ENCODE assay signal across 8 cellular contexts in genomic region chr1:234486858-234487830, GRCh38. TPM values are rescaled to one million over a fixed set of nuclear protein-coding genes. Genes with fewer than 3 reads are reported as not detected.
A peak's percentile ranks its signal among the peaks of the same experiment; 100 is the strongest.
DNase-seq lines count a peak whose midpoint lies in the region; ATAC-seq, FAIRE-seq and TF ChIP-seq lines count a peak whose summit lies in the region.

No MANE protein-coding gene starts in this region.

- peak; percentile 93 for FAIRE-seq in G401.6 (lab: Jason Lieb, UNC)

- no peak overlapping the region for H3K27ac ChIP-seq in adrenal gland
- peak overlapping the region in 1 of 2 donors; percentile 20 for H3K27ac ChIP-seq in right atrium auricular region

- 52 to 63% (median 59%) methylated on average over 12 of the region's 12 CpGs for WGBS in adrenal gland, 4 donors

- DNase-seq in A172 (ENCODE audit: low spot score) (peak; percentile 62), NCI-H2227 (lab: John Stamatoyannopoulos, UW; ENCODE audit: unreplicated experiment) (peak; percentile 75), adrenal gland (peak in 5 of 7 donors; percentile 31 to 55 (median 44)), right atrium auricular region (ENCODE audit: low spot score) (peak; percentile 58), smooth muscle cell of the brain vasculature (ENCODE audit: low read depth, low spot score) (peak; percentile 40)

- no peak for TF ChIP-seq POLR2A in adrenal gland (IDR thresholded peaks at IDR 0.05)

- no peaks in the 10 kb centered on the region for H3K9me3 ChIP-seq in adrenal gland (replicated peaks in 1 of 3)
- H3K9me3 ChIP-seq in right atrium auricular region, result no peaks in the 10 kb centered on the region

- H3K4me3 ChIP-seq in adrenal gland (no peak overlapping the region), right atrium auricular region (peak overlapping the region in 1 of 2 donors; percentile 5)

- H3K4me1 ChIP-seq in adrenal gland (replicated peaks in 1 of 2), result no peaks in the 10 kb centered on the region
- peaks cover 0 to 7% of the 10 kb centered on the region in 2 donors for H3K4me1 ChIP-seq in right atrium auricular region

- H3K27me3 ChIP-seq in adrenal gland (no peaks in the 10 kb centered on the region), right atrium auricular region (no peaks in the 10 kb centered on the region)

- H3K36me3 ChIP-seq in adrenal gland (replicated peaks in 1 of 2), result no peaks in the 10 kb centered on the region
- H3K36me3 ChIP-seq in right atrium auricular region, result no peaks in the 10 kb centered on the region

- TF ChIP-seq CTCF in adrenal gland (IDR thresholded peaks at IDR 0.05) (peak; percentile 31 to 66 (median 62)), right atrium auricular region (IDR thresholded peaks at IDR 0.05) (peak; percentile 34 to 80)

- intact Hi-C loops in adrenal gland (cut with DNase I), result no loop called here

- ATAC-seq in HG02571 (IDR thresholded peaks at IDR 0.05; ENCODE audit: unreplicated experiment) (no peak), GM19035 (IDR thresholded peaks at IDR 0.05; ENCODE audit: unreplicated experiment) (no peak)

RNA-seq across cellular contexts. Expression of gene TARBP1, which starts 8.2 kb away (rescaled TPM):
- 20.5 and 31.8 TPM in 2 replicates for total RNA-seq in A172 (2014; rRNA removed; shearing (Covaris generic))
- 10 to 100 TPM in 7 of 8 donors, 1 to 10 TPM in 1; 9.2 to 18.3 (median 13.1) TPM for total RNA-seq in adrenal gland
- 10 to 100 TPM; 11.1 to 79.7 (median 48.5) TPM for polyA plus RNA-seq in adrenal gland
- 10 to 100 TPM in 1 of 2 donors, 1 to 10 TPM in 1; 5.5 to 11.3 TPM for total RNA-seq in right atrium auricular region
